ENCODE assay signal across 9 cellular contexts in the genomic region with DNA sequence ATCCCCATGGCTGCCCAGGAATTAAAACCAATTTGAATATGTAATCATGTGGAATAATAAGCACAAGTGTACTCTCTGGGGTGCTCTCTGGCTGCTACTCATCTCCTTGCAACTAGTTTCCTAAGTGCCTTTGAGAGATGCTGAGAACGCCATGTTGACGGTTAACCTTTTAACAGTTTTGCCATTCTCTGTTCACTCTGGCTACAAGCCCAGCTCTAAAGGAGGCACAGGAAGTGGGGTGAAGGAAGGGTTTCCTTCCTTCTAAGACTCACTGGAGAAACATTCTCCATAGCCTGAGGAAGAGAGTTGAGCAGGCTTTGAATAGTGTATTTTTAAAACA.
A peak's percentile ranks its signal among the peaks of the same experiment; 100 is the strongest.
DNase-seq lines count a peak whose midpoint lies in the region; ATAC-seq, FAIRE-seq and TF ChIP-seq lines count a peak whose summit lies in the region.
"Had no signal": no experiment of that assay in that cellular context is flagged by ENCODE, and none has a peak within 500 bp of the region (broad histone marks: within the 10 kb centered on the region; RNA-seq: fewer than 3 reads in every experiment).

No MANE protein-coding gene starts in this region.

- TF ChIP-seq RAD21 in K562 (CRISPR knock-in tag; conservative IDR thresholded peaks at IDR 0.05 in 1 of 2, IDR thresholded peaks at IDR 0.05 in 1 of 2): no peak

- ATAC-seq in K562: no peak
- ATAC-seq in GM18505 (IDR thresholded peaks at IDR 0.05; ENCODE audit: unreplicated experiment): no peak
- ATAC-seq in activated naive CD4-positive, alpha-beta T cell treated with anti-CD3 and anti-CD28 coated beads, Interleukin-2, amount 50 U/mL, for 72 hours: no peak

- H3K79me2 ChIP-seq in K562 (ENCODE audit: control insufficient read depth, insufficient read depth, low read length): no peaks in the 10 kb centered on the region

- H3K4me3 ChIP-seq in GM08714 (ENCODE audit: low read length): peak overlapping the region; percentile 56; the same call in 1 of the 2 replicates
- H3K4me3 ChIP-seq in K562: no peak overlapping the region
- H3K4me3 ChIP-seq in small intestine (ENCODE audit: low read depth in 1 of 2, low read length in 2 of 2): no peak overlapping the region
- no peak overlapping the region for H3K4me3 ChIP-seq in uterus

- H3K36me3 Mint-ChIP-seq in nephron (ENCODE audit: low read depth): no peaks in the 10 kb centered on the region
- H3K36me3 Mint-ChIP-seq in activated naive CD4-positive, alpha-beta T cell treated with anti-CD3 and anti-CD28 coated beads, Interleukin-2, amount 50 U/mL, for 72 hours: no peaks in the 10 kb centered on the region

- no peaks in the 10 kb centered on the region for H3K9me1 ChIP-seq in K562 (ENCODE audit: control insufficient read depth, insufficient read depth, low read length)

- POLR2A ChIA-PET in K562 (lab: Yijun Ruan, JAX): no interaction called here

- H3K36me3 ChIP-seq in K562 (ENCODE audit: control insufficient read depth, insufficient read depth, low read length) (no peaks in the 10 kb centered on the region), small intestine (ENCODE audit: control insufficient read depth in 2 of 2, insufficient read depth in 2 of 2, low read length in 2 of 2) (no peaks in the 10 kb centered on the region), uterus (no peaks in the 10 kb centered on the region)

- H3K27me3 ChIP-seq in K562 (ENCODE audit: control insufficient read depth in 2 of 2, insufficient read depth in 2 of 2, low read length in 2 of 2) (no peaks in the 10 kb centered on the region), small intestine (ENCODE audit: control insufficient read depth in 2 of 2, insufficient read depth in 2 of 2, low read length in 2 of 2) (no peaks in the 10 kb centered on the region), uterus (no peaks in the 10 kb centered on the region)

- H3K9me3 ChIP-seq in K562 (replicated peaks; ENCODE audit: control insufficient read depth, insufficient read depth, low read depth, low read length): no peaks in the 10 kb centered on the region; the same call in 1 of the 2 replicates
- H3K9me3 ChIP-seq in small intestine (ENCODE audit: control insufficient read depth, low read depth): no peaks in the 10 kb centered on the region
- H3K9me3 ChIP-seq in uterus: no peaks in the 10 kb centered on the region

- TF ChIP-seq POLR2A in K562 (conservative IDR thresholded peaks at IDR 0.05) (no peak), GM18505 (IDR thresholded peaks at IDR 0.05; ENCODE audit: borderline replicate concordance, extremely low read depth, insufficient read depth, insufficient read length) (no peak), uterus (IDR thresholded peaks at IDR 0.05) (no peak)

- H3K4me3 Mint-ChIP-seq in nephron: peak overlapping the region in 2 of 3 experiments; percentile 26 to 40

- FAIRE-seq in K562 (lab: Jason Lieb, UNC) (no peak), small intestine (lab: Jason Lieb, UNC) (no peak)
- FAIRE-seq: islet of Langerhans had no signal

- H3K4me2 ChIP-seq in K562 (ENCODE audit: insufficient read depth, low read length): no peak overlapping the region

- H3K27me3 Mint-ChIP-seq in nephron (ENCODE audit: low read depth): peaks cover 3% of the 10 kb centered on the region

- CTCF ChIA-PET in K562 (lab: Yijun Ruan, JAX; ENCODE audit: low intra/inter-chr PET ratio): no interaction called here

- H2AFZ ChIP-seq in K562 (ENCODE audit: low read depth, low read length): peak overlapping the region; percentile 15; the same call in 1 of the 2 replicates

- intact Hi-C loops in K562 (cut with micrococcal nuclease): loop anchor here (5.0 kb wide), 1 partner anchor 126 kb away; no protein-coding TSS in a partner anchor
- intact Hi-C loops in uterus (cut with DNase I; ENCODE audit: low total_unique reads): no loop called here

- peak overlapping the region; percentile 66 to 96 (median 95) for H3K27ac Mint-ChIP-seq in nephron
- no peak overlapping the region for H3K27ac Mint-ChIP-seq in activated naive CD4-positive, alpha-beta T cell treated with anti-CD3 and anti-CD28 coated beads, Interleukin-2, amount 50 U/mL, for 72 hours

- no peaks in the 10 kb centered on the region for H3K9me3 Mint-ChIP-seq in nephron
- H3K9me3 Mint-ChIP-seq in activated naive CD4-positive, alpha-beta T cell treated with anti-CD3 and anti-CD28 coated beads, Interleukin-2, amount 50 U/mL, for 72 hours: peaks cover 0 to 3% of the 10 kb centered on the region in 2 donors

- TF ChIP-seq CTCF in K562 (IDR thresholded peaks at IDR 0.05 in 2 of 3, conservative IDR thresholded peaks at IDR 0.05 in 1 of 3; ENCODE audit: insufficient read depth in 2 of 3, low read depth in 1 of 3, low read length in 3 of 3) (no peak), nephron (IDR thresholded peaks at IDR 0.05; ENCODE audit: unreplicated experiment in 3 of 3) (no peak), uterus (IDR thresholded peaks at IDR 0.05) (no peak)

- in situ Hi-C loops in K562 (cut with MboI): loop anchor here (25.0 kb wide), 1 partner anchor 391 kb away; no protein-coding TSS in a partner anchor

- no TSS peak for BruUV-seq in K562 (replicated peaks; lab: Mats Ljungman, UMichigan)

- no peak for TF ChIP-seq EP300 in K562 (IDR thresholded peaks at IDR 0.05; ENCODE audit: low read length)

- WGBS in K562 (ENCODE audit: insufficient coverage, low coverage, missing lambda C conversion rate): 59% methylated on average over 2 of the region's 2 CpGs
- WGBS in small intestine, 3 donors: 47 to 74% (median 70%) methylated on average over 2 of the region's 2 CpGs

- DNase-seq in LHCN-M2 (ENCODE audit: low read depth): peak; percentile 48
- no peak for DNase-seq in K562 (ENCODE audit: extremely low read depth in 1 of 4, low spot score in 3 of 4)
- no peak for DNase-seq in small intestine
- no peak for DNase-seq in uterus
- DNase-seq in activated naive CD4-positive, alpha-beta T cell treated with anti-CD3 and anti-CD28 coated beads, Interleukin-2, amount 50 U/mL, for 72 hours (ENCODE audit: low spot score in 2 of 2): no peak

- H3K4me1 Mint-ChIP-seq in nephron: peaks cover 37% of the 10 kb centered on the region

- H3K9ac ChIP-seq in K562 (ENCODE audit: insufficient read depth in 1 of 2, low read depth in 2 of 2, low read length in 2 of 2): no peak overlapping the region

- H3K4me1 ChIP-seq in K562 (replicated peaks in 1 of 2; ENCODE audit: control insufficient read depth in 2 of 2, insufficient read depth in 2 of 2, low read length in 2 of 2): no peaks in the 10 kb centered on the region; a peak in 1 of 5 replicates
- no peaks in the 10 kb centered on the region for H3K4me1 ChIP-seq in small intestine (ENCODE audit: control insufficient read depth in 2 of 2, insufficient read depth in 1 of 2, low read depth in 1 of 2, low read length in 1 of 2)
- H3K4me1 ChIP-seq in uterus: no peaks in the 10 kb centered on the region

- no peak overlapping the region for H3K27ac ChIP-seq in K562 (ENCODE audit: extremely low read depth, low read depth, low read length)
- no peak overlapping the region for H3K27ac ChIP-seq in small intestine (ENCODE audit: low read depth in 1 of 2, low read length in 1 of 2)
- no peak overlapping the region for H3K27ac ChIP-seq in uterus

- no peaks in the 10 kb centered on the region for H4K20me1 ChIP-seq in K562 (replicated peaks; ENCODE audit: control insufficient read depth, insufficient read depth, low read length)

TF ChIP-seq in K562, 482 proteins besides CTCF, POLR2A, EP300 and RAD21:
- TF ChIP-seq SRSF3 (IDR thresholded peaks at IDR 0.05; ENCODE audit: insufficient read depth, low read length) (no peak), HIVEP1 (CRISPR knock-in tag; IDR thresholded peaks at IDR 0.05) (no peak), CBX2 (IDR thresholded peaks at IDR 0.05; ENCODE audit: insufficient read depth, low read length, poor library complexity, severe bottlenecking) (no peak), ZNF589 (CRISPR knock-in tag; IDR thresholded peaks at IDR 0.05; ENCODE audit: low read depth) (0 out of 2 replicates have a peak, but pooled peaks have one; percentile 24)
- TF ChIP-seq, protein P1, sequence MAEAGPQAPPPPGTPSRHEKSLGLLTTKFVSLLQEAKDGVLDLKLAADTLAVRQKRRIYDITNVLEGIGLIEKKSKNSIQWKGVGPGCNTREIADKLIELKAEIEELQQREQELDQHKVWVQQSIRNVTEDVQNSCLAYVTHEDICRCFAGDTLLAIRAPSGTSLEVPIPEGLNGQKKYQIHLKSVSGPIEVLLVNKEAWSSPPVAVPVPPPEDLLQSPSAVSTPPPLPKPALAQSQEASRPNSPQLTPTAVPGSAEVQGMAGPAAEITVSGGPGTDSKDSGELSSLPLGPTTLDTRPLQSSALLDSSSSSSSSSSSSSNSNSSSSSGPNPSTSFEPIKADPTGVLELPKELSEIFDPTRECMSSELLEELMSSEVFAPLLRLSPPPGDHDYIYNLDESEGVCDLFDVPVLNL (CRISPR knock-in tag; IDR thresholded peaks at IDR 0.05; ENCODE audit: low read depth): no peak

Comparison
In these comparisons a context has a peak if more than half of its experiments do, and no peak if none do; other contexts are left out.
1. H3K27ac Mint-ChIP-seq: peak in nephron (3 of 3); none in activated naive CD4-positive, alpha-beta T cell treated with anti-CD3 and anti-CD28 coated beads, Interleukin-2, amount 50 U/mL, for 72 hours (0 of 2).